In genomic region chr6:82072771-82073170, GRCh38 we compare ENCODE assay signal across 12 cellular contexts.
A peak's percentile ranks its signal among the peaks of the same experiment; 100 is the strongest.
DNase-seq lines count a peak whose midpoint lies in the region; ATAC-seq lines count a peak whose summit lies in the region.
"Had no signal": no experiment of that assay in that cellular context is flagged by ENCODE, and none has a peak within 500 bp of the region (broad histone marks: within the 10 kb centered on the region; RNA-seq: fewer than 3 reads in every experiment).

No MANE protein-coding gene starts in this region.

- no peaks in the 10 kb centered on the region for H4K20me1 ChIP-seq in GM23248 (ENCODE audit: insufficient read depth)

- no peaks in the 10 kb centered on the region for H3K4me1 Mint-ChIP-seq in stimulated activated naive CD8-positive, alpha-beta T cell treated with anti-CD3 and anti-CD28 coated beads, Interleukin-15, amount 100 ng/mL, for 72 hours

- H3K9me3 ChIP-seq in GM23248 (ENCODE audit: low read depth), result no peaks in the 10 kb centered on the region

- no peaks in the 10 kb centered on the region for H3K36me3 ChIP-seq in GM23248 (ENCODE audit: low read depth)

- no peaks in the 10 kb centered on the region for H3K9me3 Mint-ChIP-seq in stimulated activated naive CD8-positive, alpha-beta T cell treated with anti-CD3 and anti-CD28 coated beads, Interleukin-15, amount 100 ng/mL, for 72 hours
- H3K9me3 Mint-ChIP-seq: activated naive CD4-positive, alpha-beta T cell treated with anti-CD3 and anti-CD28 coated beads for 36 hours; mesothelial cell of epicardium had no signal

- WGBS in GM23248 (ENCODE audit: low coverage in 1 of 2, low lambda C conversion rate in 2 of 2, missing lambda C conversion rate in 2 of 2), 2 experiments, result 68% methylated on average over 3 of the region's 3 CpGs

- no peaks in the 10 kb centered on the region for H3K27me3 ChIP-seq in GM23248 (replicated peaks; ENCODE audit: insufficient read depth)

- H3K4me2 ChIP-seq in GM23248 (ENCODE audit: unreplicated experiment), result peak overlapping the region; percentile 30

- H3K27me3 Mint-ChIP-seq in stimulated activated naive CD8-positive, alpha-beta T cell treated with anti-CD3 and anti-CD28 coated beads, Interleukin-15, amount 100 ng/mL, for 72 hours, result no peaks in the 10 kb centered on the region

- H3K27ac Mint-ChIP-seq in stimulated activated naive CD8-positive, alpha-beta T cell treated with anti-CD3 and anti-CD28 coated beads, Interleukin-15, amount 100 ng/mL, for 72 hours, result no peak overlapping the region
- H3K27ac Mint-ChIP-seq: activated naive CD4-positive, alpha-beta T cell treated with anti-CD3 and anti-CD28 coated beads for 36 hours; mesothelial cell of epicardium had no signal

- no peaks in the 10 kb centered on the region for H3K79me2 ChIP-seq in GM23248 (ENCODE audit: insufficient read depth)

- in situ Hi-C loops in GM23248 (cut with MboI), result no loop called here

- no peak overlapping the region for H3K9ac ChIP-seq in GM23248

- peaks cover 23% of the 10 kb centered on the region for H3K4me1 ChIP-seq in GM23248 (ENCODE audit: insufficient read depth)

- H3K27ac ChIP-seq in GM23248, result peak overlapping the region; percentile 31
- H3K27ac ChIP-seq: epithelial cell of prostate had no signal

- H3F3A ChIP-seq in GM23248 (ENCODE audit: insufficient read depth), result peaks cover 4% of the 10 kb centered on the region

- ATAC-seq in stimulated activated naive CD8-positive, alpha-beta T cell treated with anti-CD3 and anti-CD28 coated beads, Interleukin-15, amount 100 ng/mL, for 72 hours, result no peak

- H2AFZ ChIP-seq in GM23248, result 0 out of 2 replicates have a peak overlapping the region, but pooled peaks have one; percentile 5

- H3K4me3 Mint-ChIP-seq in stimulated activated naive CD8-positive, alpha-beta T cell treated with anti-CD3 and anti-CD28 coated beads, Interleukin-15, amount 100 ng/mL, for 72 hours, result no peak overlapping the region
- H3K4me3 Mint-ChIP-seq: activated naive CD4-positive, alpha-beta T cell treated with anti-CD3 and anti-CD28 coated beads for 36 hours; mesothelial cell of epicardium had no signal

- H3K9me2 ChIP-seq in GM23248 (ENCODE audit: insufficient read depth), result no peaks in the 10 kb centered on the region

- DNase-seq in GM23248 (peak; percentile 72), NCI-H748 treated with DMSO at 0.1 percent for 48 hours (lab: John Stamatoyannopoulos, UW) (peak; percentile 64), dedifferentiated amniotic fluid mesenchymal stem cell (ENCODE audit: extremely low spot score) (peak; percentile 68), renal cortical epithelial cell (ENCODE audit: low read depth) (peak; percentile 73), NCI-H2029 (lab: John Stamatoyannopoulos, UW) (no peak), NCI-H510A (lab: John Stamatoyannopoulos, UW) (no peak)
- no peak for DNase-seq in stimulated activated naive CD8-positive, alpha-beta T cell treated with anti-CD3 and anti-CD28 coated beads, Interleukin-15, amount 100 ng/mL, for 72 hours
- DNase-seq: activated naive CD4-positive, alpha-beta T cell treated with anti-CD3 and anti-CD28 coated beads for 36 hours; SIG-M5; stimulated activated CD4-positive, alpha-beta T cell treated with anti-CD3 and anti-CD28 coated beads, Interleukin-12 subunit alpha, Interleukin-12 subunit beta, amount 100 ng/mL, for 4 hours had no signal

- no peak overlapping the region for H3K4me3 ChIP-seq in GM23248

Comparison
In these comparisons a context has a peak if more than half of its experiments do, and no peak if none do; other contexts are left out.
1. DNase-seq: peak in GM23248 (single experiment), NCI-H748 treated with DMSO at 0.1 percent for 48 hours (single experiment), dedifferentiated amniotic fluid mesenchymal stem cell (single experiment) and renal cortical epithelial cell (single experiment); none in NCI-H2029 (single experiment), stimulated activated naive CD8-positive, alpha-beta T cell treated with anti-CD3 and anti-CD28 coated beads, Interleukin-15, amount 100 ng/mL, for 72 hours (0 of 2) and NCI-H510A (single experiment).